ENCODE assay signal across 1 cellular context in the genomic region with DNA sequence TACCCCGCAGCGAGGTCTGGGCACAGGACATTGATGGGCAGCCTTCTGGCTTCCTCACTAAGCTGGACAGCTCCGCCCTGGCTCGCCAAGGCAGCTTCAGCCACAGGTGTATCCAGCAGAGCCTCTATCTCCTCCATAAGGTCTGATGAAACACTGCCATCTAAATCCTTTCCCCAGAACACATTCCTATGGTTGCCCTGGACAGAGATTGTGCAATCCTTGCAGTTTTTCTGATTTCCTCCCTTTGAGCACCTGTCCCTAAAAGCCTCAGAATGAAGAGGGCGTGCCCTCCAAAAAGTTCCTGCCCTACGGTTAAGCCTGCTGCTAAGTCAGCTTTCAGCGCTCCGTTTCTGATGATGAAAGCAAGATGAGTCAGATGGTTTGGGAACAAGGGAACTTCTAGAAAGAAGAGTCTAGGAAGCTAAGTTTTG.
A peak's percentile ranks its signal among the peaks of the same experiment; 100 is the strongest.
TF ChIP-seq lines count a peak whose summit lies in the region.

No MANE protein-coding gene starts in this region.

TF ChIP-seq in H1, 55 proteins besides CTCF, POLR2A, EP300 and RAD21:
- TF ChIP-seq CEBPB (IDR thresholded peaks at IDR 0.05; ENCODE audit: low read depth, low read length) (peak; percentile 92), BACH1 (IDR thresholded peaks at IDR 0.05; ENCODE audit: low read length) (peak; percentile 27; the same call in 1 of the 2 replicates)
- TF ChIP-seq, protein P1, sequence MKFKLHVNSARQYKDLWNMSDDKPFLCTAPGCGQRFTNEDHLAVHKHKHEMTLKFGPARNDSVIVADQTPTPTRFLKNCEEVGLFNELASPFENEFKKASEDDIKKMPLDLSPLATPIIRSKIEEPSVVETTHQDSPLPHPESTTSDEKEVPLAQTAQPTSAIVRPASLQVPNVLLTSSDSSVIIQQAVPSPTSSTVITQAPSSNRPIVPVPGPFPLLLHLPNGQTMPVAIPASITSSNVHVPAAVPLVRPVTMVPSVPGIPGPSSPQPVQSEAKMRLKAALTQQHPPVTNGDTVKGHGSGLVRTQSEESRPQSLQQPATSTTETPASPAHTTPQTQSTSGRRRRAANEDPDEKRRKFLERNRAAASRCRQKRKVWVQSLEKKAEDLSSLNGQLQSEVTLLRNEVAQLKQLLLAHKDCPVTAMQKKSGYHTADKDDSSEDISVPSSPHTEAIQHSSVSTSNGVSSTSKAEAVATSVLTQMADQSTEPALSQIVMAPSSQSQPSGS (IDR thresholded peaks at IDR 0.05; ENCODE audit: low read length) = no peak
